ENCODE assay signal across 1 cellular context in the genomic region with DNA sequence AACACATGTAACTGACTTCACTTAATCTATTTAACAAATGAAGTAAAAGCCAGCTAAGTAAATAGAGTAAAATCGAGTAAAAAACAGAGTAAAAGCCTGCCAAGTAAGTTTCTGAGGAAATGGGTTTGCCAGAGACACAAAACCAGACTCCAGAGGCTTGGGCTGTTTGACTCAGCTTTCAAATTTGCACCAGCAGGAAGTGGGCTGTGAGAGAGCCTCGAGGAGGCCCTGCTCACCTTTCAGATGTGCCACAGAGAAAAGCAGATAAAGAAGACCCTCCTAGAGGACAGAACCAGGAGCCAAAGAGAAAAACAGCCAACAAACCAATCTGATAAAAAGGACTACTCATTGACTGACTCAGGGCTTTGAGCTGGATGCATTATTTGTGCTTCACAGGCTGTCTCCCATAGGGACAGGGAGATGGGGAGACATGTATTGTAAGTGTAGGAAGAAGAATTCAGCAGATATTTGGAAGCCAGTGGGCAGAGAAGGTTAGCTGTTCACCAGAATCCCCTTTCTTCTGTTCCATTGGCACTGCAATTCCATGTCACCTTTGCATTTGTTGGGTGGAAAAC.
TF ChIP-seq lines count a peak whose summit lies in the region.

No MANE protein-coding gene starts in this region.

TF ChIP-seq in GM12878, 131 proteins besides CTCF, POLR2A, EP300 and RAD21:
- TF ChIP-seq RCOR1 (conservative IDR thresholded peaks at IDR 0.05; ENCODE audit: low read depth, low read length), result no peak
- TF ChIP-seq NFIC (IDR thresholded peaks at IDR 0.05; ENCODE audit: low read depth, low read length), result peak; percentile 19; the same call in 1 of the 2 replicates
- 0 out of 2 replicates have a peak, but pooled peaks have one; percentile 32 for TF ChIP-seq EED (IDR thresholded peaks at IDR 0.05; ENCODE audit: low read depth)
- TF ChIP-seq SREBF2 (IDR thresholded peaks at IDR 0.05; ENCODE audit: low read length), result no peak
- TF ChIP-seq BCL3 (IDR thresholded peaks at IDR 0.05; ENCODE audit: borderline replicate concordance, insufficient read depth, low read depth, low read length, poor library complexity, severe bottlenecking), result no peak
- TF ChIP-seq FOXK2 (IDR thresholded peaks at IDR 0.05), result no peak
- no peak for TF ChIP-seq MYC (IDR thresholded peaks at IDR 0.05; ENCODE audit: insufficient read depth, insufficient read length, insufficient replicate concordance, low read length, severe bottlenecking)
- peak; percentile 50 for TF ChIP-seq RUNX3 (IDR thresholded peaks at IDR 0.05; ENCODE audit: low read length)
